In the genomic region with DNA sequence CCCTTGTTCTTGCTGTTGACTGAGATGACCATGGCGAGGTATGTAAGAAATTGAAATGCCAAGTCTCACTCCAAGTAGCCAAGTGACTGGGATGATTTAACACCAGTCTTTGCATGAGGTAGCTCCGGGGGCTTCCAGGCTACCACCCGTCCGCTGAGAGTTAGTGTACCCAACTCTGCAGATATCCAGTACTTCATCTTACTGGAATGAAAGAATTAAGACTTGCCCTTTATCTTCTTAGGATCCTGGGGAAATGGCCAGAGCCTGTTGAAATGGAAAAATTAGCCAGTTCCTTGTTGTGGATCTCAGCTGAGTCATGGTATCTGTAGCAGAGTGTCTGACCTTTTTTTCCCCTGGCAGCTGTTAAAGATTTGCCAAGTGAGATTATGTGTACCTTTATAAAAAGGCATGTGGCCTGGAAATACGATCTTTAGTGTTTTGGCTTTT, we compare ENCODE assay signal across 10 cellular contexts.
DNase-seq lines count a peak whose midpoint lies in the region; ATAC-seq and TF ChIP-seq lines count a peak whose summit lies in the region.
"Had no signal": no experiment of that assay in that cellular context is flagged by ENCODE, and none has a peak within 500 bp of the region (broad histone marks: within the 10 kb centered on the region; RNA-seq: fewer than 3 reads in every experiment).

No MANE protein-coding gene starts in this region.

- peak overlapping the region; percentile 17 for H3K23ac ChIP-seq in mesendoderm (ENCODE audit: low read length)

- no peaks in the 10 kb centered on the region for H3K27me3 Mint-ChIP-seq in endodermal cell (ENCODE audit: insufficient read depth)

- peak overlapping the region; percentile 9 for H3K9ac ChIP-seq in endodermal cell (ENCODE audit: extremely low read depth, low read length, poor library complexity, severe bottlenecking)
- H3K9ac ChIP-seq in mesendoderm (ENCODE audit: low read length), result peak overlapping the region; percentile 57

- peaks cover 4% of the 10 kb centered on the region for H3K36me3 Mint-ChIP-seq in endodermal cell (ENCODE audit: low read depth)

- H3K4me3 ChIP-seq in AG04449 (ENCODE audit: low read depth, low read length) (peak overlapping the region; percentile 30), endodermal cell (ENCODE audit: low read length) (peak overlapping the region; percentile 63), mesendoderm (ENCODE audit: low read length) (no peak overlapping the region)

- H3K27ac ChIP-seq in endodermal cell (ENCODE audit: low read depth, low read length) (peak overlapping the region; percentile 1), mesendoderm (ENCODE audit: low read depth, low read length) (peak overlapping the region; percentile 78)

- peak overlapping the region; percentile 98 for H3K18ac ChIP-seq in mesendoderm (ENCODE audit: low read length)

- peak overlapping the region; percentile 77 for H2AK5ac ChIP-seq in mesendoderm (ENCODE audit: low read length)

- CTCF ChIA-PET in AG04449 (lab: Yijun Ruan, JAX), result interaction anchor here (0.9 kb wide), 1 partner anchor 24 kb away, joined by 3 read pairs; no protein-coding TSS in a partner anchor

- H4K5ac ChIP-seq in mesendoderm (ENCODE audit: low read length), result no peak overlapping the region

- no peaks in the 10 kb centered on the region for H3K27me3 ChIP-seq in endodermal cell (ENCODE audit: control insufficient read depth, insufficient read depth, low read length, poor library complexity, severe bottlenecking)
- H3K27me3 ChIP-seq in mesendoderm (ENCODE audit: insufficient read depth, low read length, poor library complexity), result no peaks in the 10 kb centered on the region

- H2BK5ac ChIP-seq in mesendoderm (ENCODE audit: low read length), result peak overlapping the region; percentile 92

- no peak overlapping the region for H2BK15ac ChIP-seq in mesendoderm (replicated peaks; ENCODE audit: low read depth)

- H3K4ac ChIP-seq in mesendoderm (ENCODE audit: low read depth, low read length), result peak overlapping the region; percentile 70

- H3K56ac ChIP-seq in mesendoderm (ENCODE audit: low read length), result peak overlapping the region; percentile 86

- H3K4me2 ChIP-seq in mesendoderm (ENCODE audit: low read length), result peak overlapping the region; percentile 35

- POLR2A ChIA-PET in AG04449 (lab: Yijun Ruan, JAX), result no interaction called here

- no peak for DNase-seq in AG04449 (ENCODE audit: low read depth, low spot score)
- DNase-seq in LHCN-M2 (ENCODE audit: low read depth), result peak; percentile 96
- DNase-seq in endodermal cell, result no peak
- DNase-seq in mesendoderm, result peak; percentile 74
- DNase-seq in GM13976 (ENCODE audit: low spot score), result no peak
- DNase-seq in activated CD8-positive, alpha-beta memory T cell treated with anti-CD3 and anti-CD28 coated beads for 24 hours, result no peak
- no peak for DNase-seq in NCI-H1694 treated with DMSO at 0.1 percent for 48 hours (lab: John Stamatoyannopoulos, UW)
- DNase-seq: DND-41; effector CD8-positive, alpha-beta T cell had no signal

- H3K4me1 Mint-ChIP-seq in endodermal cell, result peaks cover 36% of the 10 kb centered on the region

- no peaks in the 10 kb centered on the region for H3K9me3 ChIP-seq in endodermal cell (ENCODE audit: control insufficient read depth, low read length)

- H3K27ac Mint-ChIP-seq in endodermal cell, result peak overlapping the region; percentile 80

- in situ Hi-C loops in GM13976 (cut with MboI; ENCODE audit: low sequenced_read_pairs, unreplicated experiment), result no loop called here

- peak overlapping the region; percentile 40 for H3K4me3 Mint-ChIP-seq in endodermal cell

- ATAC-seq in HG03342 (IDR thresholded peaks at IDR 0.05; ENCODE audit: unreplicated experiment), result no peak

- H3K36me3 ChIP-seq in endodermal cell (ENCODE audit: control insufficient read depth, insufficient read depth, low read length) (peaks cover 1% of the 10 kb centered on the region), mesendoderm (ENCODE audit: control insufficient read depth, insufficient read depth, low read length) (no peaks in the 10 kb centered on the region)

- no peak overlapping the region for H4K8ac ChIP-seq in mesendoderm (ENCODE audit: low read depth, low read length)

- H2BK120ac ChIP-seq in mesendoderm (ENCODE audit: low read depth, low read length), result peak overlapping the region; percentile 3

- H3K79me2 ChIP-seq in mesendoderm (ENCODE audit: control insufficient read depth, insufficient read depth, low read length), result no peaks in the 10 kb centered on the region

- no peaks in the 10 kb centered on the region for H3K79me1 ChIP-seq in mesendoderm (ENCODE audit: low read length)

- TF ChIP-seq CTCF in AG04449 (IDR thresholded peaks at IDR 0.05; ENCODE audit: insufficient read depth, low read length, missing control alignments), result no peak
- TF ChIP-seq CTCF in endodermal cell (conservative IDR thresholded peaks at IDR 0.05), result no peak
- TF ChIP-seq CTCF in GM13976 (IDR thresholded peaks at IDR 0.05; ENCODE audit: borderline replicate concordance, control extremely low read depth, extremely low read depth, insufficient read depth, missing control alignments), result no peak

- WGBS in endodermal cell (ENCODE audit: insufficient coverage in 1 of 2, insufficient read length in 1 of 2), 2 experiments, result 29 to 34% methylated on average over 4 to 5 of the region's 5 CpGs
- no CpG with 5 or more reads among the region's 5 CpGs for WGBS in mesendoderm (ENCODE audit: extremely low coverage, insufficient coverage, low lambda C conversion rate)

- H3K4me1 ChIP-seq in endodermal cell (ENCODE audit: control insufficient read depth, insufficient read depth, low read length), result peaks cover 17% of the 10 kb centered on the region
- H3K4me1 ChIP-seq in mesendoderm (ENCODE audit: control insufficient read depth, low read depth, low read length), result peaks cover 6% of the 10 kb centered on the region

- no peaks in the 10 kb centered on the region for H3K9me3 Mint-ChIP-seq in endodermal cell

Comparison
In these comparisons a context has a peak if more than half of its experiments do, and no peak if none do; other contexts are left out.
1. DNase-seq: peak in LHCN-M2 (single experiment) and mesendoderm (single experiment); none in AG04449 (single experiment), endodermal cell (single experiment), GM13976 (single experiment), activated CD8-positive, alpha-beta memory T cell treated with anti-CD3 and anti-CD28 coated beads for 24 hours (single experiment) and NCI-H1694 treated with DMSO at 0.1 percent for 48 hours (single experiment).